ENCODE assay signal across 8 cellular contexts in the genomic region with DNA sequence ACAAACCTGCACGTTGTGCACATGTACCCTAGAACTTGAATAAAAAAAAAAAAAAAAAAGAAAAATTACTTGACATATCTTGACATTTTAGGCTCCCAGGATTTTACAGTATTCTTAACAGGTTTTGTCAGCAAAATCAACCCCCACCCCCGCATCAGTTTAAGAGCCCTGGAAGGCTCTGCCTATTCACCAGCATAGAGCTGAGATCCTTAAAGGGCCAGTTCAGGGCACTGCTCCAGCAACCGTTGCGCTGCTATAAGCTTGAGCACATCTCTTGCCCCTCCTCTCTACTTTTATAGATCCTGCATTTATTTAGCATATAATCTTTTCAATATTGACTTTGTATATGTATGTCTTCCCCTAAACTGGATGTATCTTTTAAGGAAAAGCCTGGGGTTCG.
DNase-seq lines count a peak whose midpoint lies in the region; ATAC-seq lines count a peak whose summit lies in the region.

No MANE protein-coding gene starts in this region.

- H3K4me1 ChIP-seq in endocrine pancreas (ENCODE audit: control insufficient read depth, insufficient read depth, low read length) = peaks cover 6% of the 10 kb centered on the region

- no peaks in the 10 kb centered on the region for H3K27me3 ChIP-seq in endocrine pancreas (ENCODE audit: control insufficient read depth, insufficient read depth, low read length)

- no peaks in the 10 kb centered on the region for H3K9me3 ChIP-seq in endocrine pancreas (ENCODE audit: control insufficient read depth, low read length)

- H3K27ac Mint-ChIP-seq in memory B cell = peak overlapping the region; percentile 95
- H3K27ac Mint-ChIP-seq in stimulated activated naive B cell treated with anti-CD40 and anti-IgM and Interleukin-4, amounts not matched to agents 10 μg/mL and 1 μg/mL and 100 μg/mL, for 72 hours = peak overlapping the region; percentile 98

- H3K4me1 Mint-ChIP-seq in memory B cell = peaks cover 28% of the 10 kb centered on the region
- peaks cover 24 to 40% of the 10 kb centered on the region in 2 donors for H3K4me1 Mint-ChIP-seq in stimulated activated naive B cell treated with anti-CD40 and anti-IgM and Interleukin-4, amounts not matched to agents 10 μg/mL and 1 μg/mL and 100 μg/mL, for 72 hours

- H3K9me3 Mint-ChIP-seq in memory B cell = no peaks in the 10 kb centered on the region
- H3K9me3 Mint-ChIP-seq in stimulated activated naive B cell treated with anti-CD40 and anti-IgM and Interleukin-4, amounts not matched to agents 10 μg/mL and 1 μg/mL and 100 μg/mL, for 72 hours = no peaks in the 10 kb centered on the region

- peak overlapping the region; percentile 100 for H3K4me3 Mint-ChIP-seq in memory B cell
- peak overlapping the region; percentile 96 for H3K4me3 Mint-ChIP-seq in stimulated activated naive B cell treated with anti-CD40 and anti-IgM and Interleukin-4, amounts not matched to agents 10 μg/mL and 1 μg/mL and 100 μg/mL, for 72 hours

- H3K27me3 Mint-ChIP-seq in memory B cell = peaks cover 7% of the 10 kb centered on the region
- peaks cover 9 to 12% of the 10 kb centered on the region in 2 donors for H3K27me3 Mint-ChIP-seq in stimulated activated naive B cell treated with anti-CD40 and anti-IgM and Interleukin-4, amounts not matched to agents 10 μg/mL and 1 μg/mL and 100 μg/mL, for 72 hours

- no peaks in the 10 kb centered on the region for H3K36me3 ChIP-seq in endocrine pancreas (ENCODE audit: control insufficient read depth, insufficient read depth, low read length)

- ATAC-seq in GM18873 (IDR thresholded peaks at IDR 0.05; ENCODE audit: low FRiP score, unreplicated experiment) (peak; percentile 16), memory B cell (ENCODE audit: low read depth) (peak; percentile 20), HG03108 (IDR thresholded peaks at IDR 0.05; ENCODE audit: unreplicated experiment) (no peak)
- peak; percentile 54 to 55 for ATAC-seq in stimulated activated naive B cell treated with anti-CD40 and anti-IgM and Interleukin-4, amounts not matched to agents 10 μg/mL and 1 μg/mL and 100 μg/mL, for 72 hours (replicated peaks)

- peak overlapping the region; percentile 87 for H3K9ac ChIP-seq in endocrine pancreas (ENCODE audit: control insufficient read depth, insufficient read depth, low read length)

- H3K4me3 ChIP-seq in endocrine pancreas (ENCODE audit: control insufficient read depth, insufficient read depth, low read length) = peak overlapping the region; percentile 100

- peak; percentile 49 for DNase-seq in AG08395 (ENCODE audit: low spot score)
- DNase-seq in NCI-H1092 (lab: John Stamatoyannopoulos, UW) = peak; percentile 57
- peak; percentile 27 to 50 for DNase-seq in activated CD4-positive, alpha-beta T cell treated with anti-CD3 and anti-CD28 coated beads for 4 hours
- no peak for DNase-seq in memory B cell (ENCODE audit: low spot score in 2 of 2)
- peak; percentile 2 for DNase-seq in stimulated activated naive B cell treated with anti-CD40 and anti-IgM and Interleukin-4, amounts not matched to agents 10 μg/mL and 1 μg/mL and 100 μg/mL, for 72 hours

- H3K36me3 Mint-ChIP-seq in memory B cell = peaks cover 12% of the 10 kb centered on the region
- peaks cover 18 to 26% of the 10 kb centered on the region in 2 donors for H3K36me3 Mint-ChIP-seq in stimulated activated naive B cell treated with anti-CD40 and anti-IgM and Interleukin-4, amounts not matched to agents 10 μg/mL and 1 μg/mL and 100 μg/mL, for 72 hours

Comparison
In these comparisons a context has a peak if more than half of its experiments do, and no peak if none do; other contexts are left out.
1. DNase-seq: peak in AG08395 (single experiment), NCI-H1092 (single experiment), activated CD4-positive, alpha-beta T cell treated with anti-CD3 and anti-CD28 coated beads for 4 hours (2 of 2) and stimulated activated naive B cell treated with anti-CD40 and anti-IgM and Interleukin-4, amounts not matched to agents 10 μg/mL and 1 μg/mL and 100 μg/mL, for 72 hours (single experiment); none in memory B cell (0 of 2).